Comparison of ENCODE assay signal across 6 cellular contexts in the genomic region with DNA sequence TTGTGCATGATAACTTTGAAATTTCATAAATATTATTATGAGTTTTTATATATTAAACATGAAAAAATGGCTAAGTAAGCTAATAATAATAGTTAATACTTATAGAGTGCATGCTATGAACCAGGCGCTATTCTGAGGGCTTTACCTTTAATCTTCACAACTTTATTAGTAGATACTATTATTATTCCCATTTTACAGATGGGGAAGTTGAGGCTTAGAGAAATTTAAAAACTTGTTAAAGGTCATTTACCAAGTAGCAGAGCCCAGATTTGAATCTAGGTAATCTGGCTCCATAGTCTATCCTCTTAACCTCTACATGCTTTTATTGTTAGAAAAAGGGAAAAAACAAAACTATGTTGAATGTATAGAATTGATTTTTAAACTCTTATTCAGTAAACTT.
"Had no signal": no experiment of that assay in that cellular context is flagged by ENCODE, and none has a peak within 500 bp of the region (broad histone marks: within the 10 kb centered on the region; RNA-seq: fewer than 3 reads in every experiment).

No MANE protein-coding gene starts in this region.

- H3K27ac ChIP-seq: HL-60, KMS-11 had no signal

- DNase-seq: IMR-90, KBM-7, KG1 had no signal

- H3K9ac ChIP-seq: KMS-11 had no signal

- FAIRE-seq: HTR-8/SVneo had no signal

- H3K4me2 ChIP-seq: KMS-11 had no signal
